ENCODE assay signal across 13 cellular contexts in the genomic region with DNA sequence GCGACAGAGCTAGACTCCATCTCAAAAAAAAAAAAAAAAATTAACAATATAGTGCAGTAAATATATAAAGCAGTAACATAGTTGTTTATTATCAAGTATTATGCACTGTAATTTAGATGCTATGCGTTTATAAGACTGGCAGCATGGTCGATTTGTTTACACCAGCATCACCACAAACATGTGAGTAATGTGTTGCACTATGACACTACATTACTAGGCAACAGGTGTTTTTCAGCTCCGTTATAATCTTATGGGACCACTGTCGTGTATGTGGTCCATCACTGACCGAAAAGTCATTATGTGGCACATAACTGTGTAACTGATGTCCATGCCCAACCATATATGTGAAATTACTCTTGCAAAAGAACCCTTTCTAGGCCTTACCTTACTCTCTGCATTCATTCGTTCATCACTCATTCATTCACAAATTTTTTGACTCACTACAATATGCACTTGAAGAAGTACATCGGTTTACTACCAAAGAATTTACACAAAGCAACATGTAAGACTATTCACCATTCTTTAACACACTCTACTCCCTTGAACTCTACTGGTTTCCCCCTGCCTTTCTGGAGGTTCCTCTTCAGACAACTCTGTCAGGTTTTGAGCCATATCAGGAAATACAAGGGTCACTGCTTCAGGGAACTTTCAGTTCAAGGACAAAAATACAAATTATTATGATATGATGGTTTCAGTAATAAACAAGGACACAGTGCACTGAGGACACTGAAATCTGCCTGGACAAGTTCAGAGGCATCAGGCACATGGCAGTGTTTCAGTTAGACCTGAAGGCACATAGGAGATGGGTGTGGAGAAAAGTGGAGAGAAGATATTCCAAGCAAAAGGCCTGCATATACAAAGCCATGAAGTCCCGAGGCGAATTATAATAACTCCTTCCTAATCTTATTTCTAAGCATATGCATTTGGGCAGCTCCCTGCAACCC. TPM values are rescaled to one million over a fixed set of nuclear protein-coding genes. Genes with fewer than 3 reads are reported as not detected.
DNase-seq lines count a peak whose midpoint lies in the region; TF ChIP-seq lines count a peak whose summit lies in the region.
"Had no signal": no experiment of that assay in that cellular context is flagged by ENCODE, and none has a peak within 500 bp of the region (broad histone marks: within the 10 kb centered on the region; RNA-seq: fewer than 3 reads in every experiment).

No MANE protein-coding gene starts in this region.

- POLR2A ChIA-PET in Caco-2 (lab: Charles Lee) (interaction anchor here (2.6 kb wide), 1 partner anchor 40 kb away, joined by 12 read pairs; no protein-coding TSS in a partner anchor), MCF 10A (lab: Yijun Ruan, JAX) (interaction anchor here (0.7 to 19.5 kb wide), 10 partner anchors 8 to 81 kb away, joined by 3 to 333 read pairs (median 7); a partner anchor contains a TSS)

- peak overlapping the region; percentile 8; the same call in 1 of the 2 replicates for H3K9ac ChIP-seq in GM23248

- 79 to 81% methylated on average over 10 of the region's 10 CpGs for WGBS in GM23248 (ENCODE audit: low coverage in 1 of 2, low lambda C conversion rate in 2 of 2, missing lambda C conversion rate in 2 of 2), 2 experiments

- H3K36me3 ChIP-seq in Caco-2 (ENCODE audit: control insufficient read depth, insufficient read depth, low read length) (no peaks in the 10 kb centered on the region), GM23248 (ENCODE audit: low read depth) (peaks cover 16% of the 10 kb centered on the region; the same call in 1 of the 2 replicates)

- H3K9me3 Mint-ChIP-seq in Caco-2 (ENCODE audit: unreplicated experiment) (no peaks in the 10 kb centered on the region), MCF 10A (ENCODE audit: unreplicated experiment) (no peaks in the 10 kb centered on the region), nephron progenitor cell (peaks cover 3% of the 10 kb centered on the region)
- H3K9me3 Mint-ChIP-seq: brain had no signal

- intact Hi-C loops in Caco-2 (cut with micrococcal nuclease; ENCODE audit: unreplicated experiment) (no loop called here), MCF 10A (cut with micrococcal nuclease) (no loop called here)

- H3K27ac Mint-ChIP-seq in Caco-2 (ENCODE audit: unreplicated experiment) = no peak overlapping the region
- peak overlapping the region; percentile 97 for H3K27ac Mint-ChIP-seq in MCF 10A (ENCODE audit: low read depth, unreplicated experiment)
- H3K27ac Mint-ChIP-seq in nephron progenitor cell = peak overlapping the region; percentile 27
- H3K27ac Mint-ChIP-seq: activated CD8-positive, alpha-beta memory T cell treated with anti-CD3 and anti-CD28 coated beads, Interleukin-2, amount 10 ng/mL, durations not matched to agents 7 days and 5 days had no signal

- H3K4me1 Mint-ChIP-seq in Caco-2 (ENCODE audit: low read depth, unreplicated experiment) (peaks cover 38% of the 10 kb centered on the region), MCF 10A (ENCODE audit: insufficient read depth, unreplicated experiment) (peaks cover 58% of the 10 kb centered on the region), nephron progenitor cell (peaks cover 54% of the 10 kb centered on the region)

- H3K27me3 Mint-ChIP-seq in Caco-2 (ENCODE audit: insufficient read depth, unreplicated experiment) (no peaks in the 10 kb centered on the region), MCF 10A (ENCODE audit: insufficient read depth, unreplicated experiment) (no peaks in the 10 kb centered on the region), nephron progenitor cell (ENCODE audit: low read depth, poor library complexity) (no peaks in the 10 kb centered on the region)
- H3K27me3 Mint-ChIP-seq: activated CD8-positive, alpha-beta memory T cell treated with anti-CD3 and anti-CD28 coated beads, Interleukin-2, amount 10 ng/mL, durations not matched to agents 7 days and 5 days; brain had no signal

- BruUV-seq in Caco-2 (replicated peaks; lab: Mats Ljungman, UMichigan) (TSS peak; percentile 1), MCF 10A (replicated peaks; lab: Mats Ljungman, UMichigan) (no TSS peak)

- no peak overlapping the region for H2AFZ ChIP-seq in GM23248

- CTCF ChIA-PET in Caco-2 (lab: Charles Lee) (interaction anchor here (1.1 kb wide), 1 partner anchor 69 kb away, joined by 3 read pairs; no protein-coding TSS in a partner anchor), MCF 10A (lab: Yijun Ruan, JAX) (interaction anchor here (0.7 to 1.0 kb wide), 2 partner anchors 11 to 322 kb away, joined by 3 read pairs; no protein-coding TSS in a partner anchor)

- peak overlapping the region; percentile 64 for H3K4me2 ChIP-seq in GM23248 (ENCODE audit: unreplicated experiment)

- no peaks in the 10 kb centered on the region for H3K9me2 ChIP-seq in GM23248 (ENCODE audit: insufficient read depth)

- in situ Hi-C loops in GM23248 (cut with MboI) = no loop called here

- DNase-seq in Caco-2 (no peak), GM23248 (no peak), MCF 10A (ENCODE audit: unreplicated experiment) (no peak), nephron progenitor cell (no peak), RPMI8226 (no peak), NCI-H187 treated with DMSO at 0.1 percent for 48 hours (lab: John Stamatoyannopoulos, UW) (no peak), cerebellar nuclear complex (lab: John Stamatoyannopoulos, UW) (no peak), NCI-H2107 (lab: John Stamatoyannopoulos, UW) (no peak)
- DNase-seq: activated CD8-positive, alpha-beta memory T cell treated with anti-CD3 and anti-CD28 coated beads, Interleukin-2, amount 10 ng/mL, durations not matched to agents 7 days and 5 days; foreskin melanocyte; SJCRH30; stimulated activated naive CD4-positive, alpha-beta T cell treated with Interleukin-2 at 50 U/mL for 16 hours had no signal

- H3K27ac ChIP-seq in GM23248 = peak overlapping the region; percentile 67
- H3K27ac ChIP-seq: SJCRH30 had no signal

- H3K4me1 ChIP-seq in Caco-2 (peaks cover 39% of the 10 kb centered on the region), GM23248 (ENCODE audit: insufficient read depth) (peaks cover 82% of the 10 kb centered on the region)

- H3K27me3 ChIP-seq in Caco-2 (replicated peaks; ENCODE audit: control insufficient read depth, insufficient read depth, low read length) (no peaks in the 10 kb centered on the region), GM23248 (replicated peaks; ENCODE audit: insufficient read depth) (no peaks in the 10 kb centered on the region)
- H3K27me3 ChIP-seq: SJCRH30 had no signal

- H3K4me3 Mint-ChIP-seq in Caco-2 (ENCODE audit: unreplicated experiment) = no peak overlapping the region
- no peak overlapping the region for H3K4me3 Mint-ChIP-seq in MCF 10A (ENCODE audit: unreplicated experiment)
- H3K4me3 Mint-ChIP-seq in nephron progenitor cell = no peak overlapping the region
- H3K4me3 Mint-ChIP-seq: activated CD8-positive, alpha-beta memory T cell treated with anti-CD3 and anti-CD28 coated beads, Interleukin-2, amount 10 ng/mL, durations not matched to agents 7 days and 5 days; brain had no signal

- peaks cover 86% of the 10 kb centered on the region for H3F3A ChIP-seq in GM23248 (ENCODE audit: insufficient read depth)

- peaks cover 100% of the 10 kb centered on the region for H3K79me2 ChIP-seq in GM23248 (ENCODE audit: insufficient read depth)

- H3K9me3 ChIP-seq in Caco-2 = no peaks in the 10 kb centered on the region
- no peaks in the 10 kb centered on the region for H3K9me3 ChIP-seq in GM23248 (ENCODE audit: low read depth)
- H3K9me3 ChIP-seq: SJCRH30 had no signal

- H3K36me3 Mint-ChIP-seq in Caco-2 (ENCODE audit: insufficient read depth, unreplicated experiment) (peaks cover 34% of the 10 kb centered on the region), MCF 10A (ENCODE audit: insufficient read depth, unreplicated experiment) (peaks cover 35% of the 10 kb centered on the region), nephron progenitor cell (ENCODE audit: low read depth) (peaks cover 24% of the 10 kb centered on the region)

- TF ChIP-seq CTCF in Caco-2 (IDR thresholded peaks at IDR 0.05; ENCODE audit: insufficient read depth in 1 of 2, low read depth in 1 of 2, low read length in 1 of 2, severe bottlenecking in 1 of 2, unreplicated experiment in 1 of 2) = no peak
- no peak for TF ChIP-seq CTCF in MCF 10A (IDR thresholded peaks at IDR 0.05; ENCODE audit: unreplicated experiment)
- TF ChIP-seq CTCF in nephron progenitor cell (IDR thresholded peaks at IDR 0.05) = no peak

- H4K20me1 ChIP-seq in GM23248 (ENCODE audit: insufficient read depth) = peaks cover 65% of the 10 kb centered on the region

- H3K4me3 ChIP-seq in Caco-2 (ENCODE audit: low read depth, low read length) (no peak overlapping the region), GM23248 (peak overlapping the region; percentile 16)
- H3K4me3 ChIP-seq: SJCRH30 had no signal

RNA-seq across cellular contexts. Expression of a gene that starts 17.4 kb away (rescaled TPM):
- total RNA-seq in Caco-2 (2022) = 404 and 474 TPM in 2 replicates
- total RNA-seq in GM23248 (2014; rRNA removed; shearing (Covaris generic)) = 5,235 and 7,382 TPM in 2 replicates
- polyA plus RNA-seq in GM23248 (2016; fragmentation: Nextera tagmentation; extraction: Ambion mirVana) = 3,297 and 3,318 TPM in 2 replicates
- total RNA-seq in MCF 10A (2022) = 680 and 703 TPM in 2 replicates
